8 cellular contexts compared by ENCODE assay signal in genomic region chrX:68511255-68511654, GRCh38. TPM values are rescaled to one million over a fixed set of nuclear protein-coding genes. Genes with fewer than 3 reads are reported as not detected.
A peak's percentile ranks its signal among the peaks of the same experiment; 100 is the strongest.
DNase-seq lines count a peak whose midpoint lies in the region; ATAC-seq and TF ChIP-seq lines count a peak whose summit lies in the region.

No MANE protein-coding gene starts in this region.

- POLR2A ChIA-PET in CD4-positive, alpha-beta memory T cell (lab: Charles Lee; ENCODE audit: partially characterized antibody) = no interaction called here
- POLR2A ChIA-PET in MCF 10A (lab: Yijun Ruan, JAX) = interaction anchor here (1.2 kb wide), 1 partner anchor 296 kb away, joined by 3 read pairs; no protein-coding TSS in a partner anchor

- H3K36me3 ChIP-seq in CD4-positive, alpha-beta memory T cell (ENCODE audit: insufficient read depth, low read length) = peaks cover 8% of the 10 kb centered on the region
- H3K36me3 ChIP-seq in lower lobe of right lung = peaks cover 52% of the 10 kb centered on the region

- intact Hi-C loops in CD4-positive, alpha-beta memory T cell (cut with micrococcal nuclease) = loop anchor here (5.0 kb wide), 1 partner anchor 776 kb away; no protein-coding TSS in a partner anchor
- intact Hi-C loops in MCF 10A (cut with micrococcal nuclease) (loop anchor here (1.0 kb wide), 4 partner anchors 139 to 314 kb away; no protein-coding TSS in a partner anchor), lower lobe of right lung (cut with DNase I) (no loop called here)

- TF ChIP-seq CTCF in GM12872 (IDR thresholded peaks at IDR 0.05; ENCODE audit: insufficient read depth, low read depth, low read length) = peak; percentile 60
- peak; percentile 81 for TF ChIP-seq CTCF in MCF 10A (IDR thresholded peaks at IDR 0.05; ENCODE audit: unreplicated experiment)
- peak; percentile 67 for TF ChIP-seq CTCF in lower lobe of right lung (IDR thresholded peaks at IDR 0.05)

- peak overlapping the region in 1 of 7 donors; percentile 2 for H3K27ac Mint-ChIP-seq in CD4-positive, alpha-beta memory T cell
- no peak overlapping the region for H3K27ac Mint-ChIP-seq in MCF 10A (ENCODE audit: low read depth, unreplicated experiment)

- ATAC-seq in HG02798 (IDR thresholded peaks at IDR 0.05; ENCODE audit: poor library complexity, unreplicated experiment) = peak; percentile 66
- peak in 1 of 2 donors; percentile 69 for ATAC-seq in lower lobe of right lung

- H3K4me1 ChIP-seq in CD4-positive, alpha-beta memory T cell (ENCODE audit: insufficient read depth, low read length) = peaks cover 19% of the 10 kb centered on the region
- H3K4me1 ChIP-seq in lower lobe of right lung = no peaks in the 10 kb centered on the region

- DNase-seq in CD4-positive, alpha-beta memory T cell = peak in 4 of 5 donors; percentile 26 to 43 (median 36)
- peak; percentile 1 for DNase-seq in NCI-H2196 treated with DMSO at 0.1 percent for 48 hours (lab: John Stamatoyannopoulos, UW; ENCODE audit: unreplicated experiment)
- peak; percentile 68 for DNase-seq in MCF 10A (ENCODE audit: unreplicated experiment)
- no peak for DNase-seq in lower lobe of right lung
- DNase-seq in SHP77 treated with DMSO at 0.1 percent for 48 hours (lab: John Stamatoyannopoulos, UW) = no peak
- DNase-seq in OCI-M2 (lab: John Stamatoyannopoulos, UW; ENCODE audit: unreplicated experiment) = no peak

- no TSS peak for BruUV-seq in MCF 10A (replicated peaks; lab: Mats Ljungman, UMichigan)

- peaks cover 5 to 20% of the 10 kb centered on the region in 2 donors for H3K36me3 Mint-ChIP-seq in CD4-positive, alpha-beta memory T cell
- peaks cover 54% of the 10 kb centered on the region for H3K36me3 Mint-ChIP-seq in MCF 10A (ENCODE audit: insufficient read depth, unreplicated experiment)

- H3K27me3 ChIP-seq in CD4-positive, alpha-beta memory T cell (ENCODE audit: insufficient read depth, low read length) = no peaks in the 10 kb centered on the region
- no peaks in the 10 kb centered on the region for H3K27me3 ChIP-seq in lower lobe of right lung (ENCODE audit: low read depth)

- no peak overlapping the region for H3K4me3 Mint-ChIP-seq in CD4-positive, alpha-beta memory T cell
- no peak overlapping the region for H3K4me3 Mint-ChIP-seq in MCF 10A (ENCODE audit: unreplicated experiment)

- H3K9me3 Mint-ChIP-seq in CD4-positive, alpha-beta memory T cell = no peaks in the 10 kb centered on the region
- H3K9me3 Mint-ChIP-seq in MCF 10A (ENCODE audit: unreplicated experiment) = no peaks in the 10 kb centered on the region

- peaks cover 15 to 31% (median 23%) of the 10 kb centered on the region in 4 donors for H3K4me1 Mint-ChIP-seq in CD4-positive, alpha-beta memory T cell
- no peaks in the 10 kb centered on the region for H3K4me1 Mint-ChIP-seq in MCF 10A (ENCODE audit: insufficient read depth, unreplicated experiment)

- H3K9me3 ChIP-seq in CD4-positive, alpha-beta memory T cell (ENCODE audit: control insufficient read depth in 1 of 2, low read length in 2 of 2) = no peaks in the 10 kb centered on the region
- H3K9me3 ChIP-seq in lower lobe of right lung = no peaks in the 10 kb centered on the region

- H3K4me3 ChIP-seq in CD4-positive, alpha-beta memory T cell (ENCODE audit: low read length in 2 of 2) = no peak overlapping the region
- no peak overlapping the region for H3K4me3 ChIP-seq in lower lobe of right lung

- CTCF ChIA-PET in CD4-positive, alpha-beta memory T cell (lab: Charles Lee; ENCODE audit: partially characterized antibody) = interaction anchor here (0.7 to 1.1 kb wide), 4 partner anchors 8 to 318 kb away, joined by 3 to 4 read pairs (median 3); partner anchors contain the start of gene EFNB1
- CTCF ChIA-PET in MCF 10A (lab: Yijun Ruan, JAX) = interaction anchor here (0.6 to 7.7 kb wide), 20 partner anchors 9 to 875 kb away, joined by 3 to 45 read pairs (median 4); partner anchors contain the start of gene OPHN1

- H3K27me3 Mint-ChIP-seq in CD4-positive, alpha-beta memory T cell = no peaks in the 10 kb centered on the region
- peaks cover 17% of the 10 kb centered on the region for H3K27me3 Mint-ChIP-seq in MCF 10A (ENCODE audit: insufficient read depth, unreplicated experiment)

- no peak overlapping the region for H3K27ac ChIP-seq in CD4-positive, alpha-beta memory T cell (ENCODE audit: low read depth, low read length)
- H3K27ac ChIP-seq in lower lobe of right lung = no peak overlapping the region

RNA-seq across cellular contexts. Expression of gene YIPF6, which starts 12.4 kb away (rescaled TPM):
- total RNA-seq in CD4-positive, alpha-beta memory T cell = 10 to 100 TPM; 17.1 to 18.9 TPM
- 10 to 100 TPM; 22.2 to 23.2 TPM for polyA plus RNA-seq in CD4-positive, alpha-beta memory T cell
- total RNA-seq in MCF 10A (2022) (44.6 and 55.4 TPM in 2 replicates), lower lobe of right lung (45.0 TPM)

Comparison
In these comparisons a context has a peak if more than half of its experiments do, and no peak if none do; other contexts are left out.
1. DNase-seq: peak in CD4-positive, alpha-beta memory T cell (4 of 5), NCI-H2196 treated with DMSO at 0.1 percent for 48 hours (single experiment) and MCF 10A (single experiment); none in lower lobe of right lung (single experiment), SHP77 treated with DMSO at 0.1 percent for 48 hours (single experiment) and OCI-M2 (single experiment).
2. Peak in every context shown above with its lines, with median percentiles within 50 percentile points of each other: CTCF ChIP-seq.